8 cellular contexts compared by ENCODE assay signal in genomic region chr19:47790398-47790814, GRCh38.
DNase-seq lines count a peak whose midpoint lies in the region.

No MANE protein-coding gene starts in this region.

- DNase-seq in NCI-H2227 (lab: John Stamatoyannopoulos, UW; ENCODE audit: unreplicated experiment) (peak; percentile 21), NCI-H2227 treated with DMSO at 0.1 percent for 48 hours (lab: John Stamatoyannopoulos, UW) (no peak), NCI-H2029 (lab: John Stamatoyannopoulos, UW) (peak; percentile 55), cerebellar cortex (ENCODE audit: low spot score) (peak; percentile 73), left kidney (ENCODE audit: low read depth, low spot score) (peak; percentile 84), foreskin melanocyte (no peak)
- DNase-seq in activated CD4-positive, alpha-beta T cell treated with anti-CD3 and anti-CD28 coated beads for 24 hours (ENCODE audit: low read depth in 2 of 2): peak; percentile 86 to 90
- DNase-seq in stimulated activated CD4-positive, alpha-beta T cell treated with anti-CD3 and anti-CD28 coated beads, Interleukin-4, amount 100 ng/mL, for 4 hours: peak; percentile 75 to 88

Comparison
In these comparisons a context has a peak if more than half of its experiments do, and no peak if none do; other contexts are left out.
1. DNase-seq: peak in NCI-H2227 (single experiment), NCI-H2029 (single experiment), activated CD4-positive, alpha-beta T cell treated with anti-CD3 and anti-CD28 coated beads for 24 hours (2 of 2), cerebellar cortex (single experiment), left kidney (single experiment) and stimulated activated CD4-positive, alpha-beta T cell treated with anti-CD3 and anti-CD28 coated beads, Interleukin-4, amount 100 ng/mL, for 4 hours (2 of 2); none in NCI-H2227 treated with DMSO at 0.1 percent for 48 hours (single experiment) and foreskin melanocyte (single experiment).